In the genomic region with DNA sequence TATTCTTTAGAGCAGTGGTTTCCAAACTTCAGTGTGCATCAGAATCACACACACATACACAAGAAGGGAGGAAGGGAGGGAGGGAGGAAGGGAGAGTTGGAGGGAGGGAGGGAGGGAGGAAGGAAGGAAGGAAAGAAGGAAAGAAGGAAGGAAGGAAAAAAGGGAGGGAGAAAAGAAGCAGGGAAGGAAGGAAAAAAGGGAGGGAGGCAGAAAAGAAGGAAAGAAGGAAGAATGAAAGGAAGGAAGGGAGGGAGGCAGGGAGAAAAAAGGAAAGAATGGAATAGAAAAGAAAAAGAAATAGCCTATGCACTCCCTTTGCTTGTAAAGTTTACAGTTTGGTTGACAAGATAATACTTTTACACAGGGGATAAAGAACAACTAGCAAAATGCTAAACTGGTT, we compare ENCODE assay signal across 36 cellular contexts.
"Had no signal": no experiment of that assay in that cellular context is flagged by ENCODE, and none has a peak within 500 bp of the region (broad histone marks: within the 10 kb centered on the region; RNA-seq: fewer than 3 reads in every experiment).

No MANE protein-coding gene starts in this region.

- H3K27me3 ChIP-seq: MG63 had no signal

- H3K4me3 ChIP-seq: MG63 had no signal

- H3K4me2 ChIP-seq: KMS-11 had no signal

- H3K36me3 ChIP-seq: MG63 had no signal

- H3K27ac ChIP-seq: KMS-11 had no signal

- H3K9me3 ChIP-seq: MG63 had no signal

- DNase-seq: Karpas-422, Kasumi-1, MG63, MM.1S, MV-4-11, NCI-H1048, NCI-H1092, NCI-H1092 treated with DMSO at 0.1 percent for 48 hours, NCI-H1105, NCI-H1105 treated with DMSO at 0.1 percent for 48 hours, NCI-H1417, NCI-H1417 treated with DMSO at 0.1 percent for 48 hours, NCI-H1436, NCI-H1436 treated with DMSO at 0.1 percent for 48 hours, NCI-H146, NCI-H1694, NCI-H1694 treated with DMSO at 0.1 percent for 48 hours, NCI-H187, NCI-H187 treated with DMSO at 0.1 percent for 48 hours, NCI-H1930, NCI-H2029, NCI-H2029 treated with DMSO at 0.1 percent for 48 hours, NCI-H2081, NCI-H2081 treated with DMSO at 0.1 percent for 48 hours, NCI-H2107, NCI-H2171, NCI-H2171 treated with DMSO at 0.1 percent for 48 hours, NCI-H2227 treated with DMSO at 0.1 percent for 48 hours, NCI-H226, NCI-H345, NCI-H446, NCI-H446 treated with DMSO at 0.1 percent for 48 hours, NCI-H510A, NCI-H510A treated with DMSO at 0.1 percent for 48 hours, NCI-H524 had no signal

- H3K9ac ChIP-seq: KMS-11 had no signal
